Comparison of ENCODE assay signal across 11 cellular contexts in genomic region chr1:119779869-119780356, GRCh38. TPM values are rescaled to one million over a fixed set of nuclear protein-coding genes. Genes with fewer than 3 reads are reported as not detected.
DNase-seq lines count a peak whose midpoint lies in the region; ATAC-seq and TF ChIP-seq lines count a peak whose summit lies in the region.
"Had no signal": no experiment of that assay in that cellular context is flagged by ENCODE, and none has a peak within 500 bp of the region (broad histone marks: within the 10 kb centered on the region; RNA-seq: fewer than 3 reads in every experiment).

No MANE protein-coding gene starts in this region.

- no peaks in the 10 kb centered on the region for H3K9me3 Mint-ChIP-seq in naive thymus-derived CD4-positive, alpha-beta T cell

- no peak overlapping the region for H3K4me3 ChIP-seq in upper lobe of left lung
- no peak overlapping the region for H3K4me3 ChIP-seq in naive thymus-derived CD4-positive, alpha-beta T cell (ENCODE audit: low read length)

- H3K4me3 Mint-ChIP-seq in naive thymus-derived CD4-positive, alpha-beta T cell: no peak overlapping the region

- H3K36me3 Mint-ChIP-seq in naive thymus-derived CD4-positive, alpha-beta T cell: no peaks in the 10 kb centered on the region

- H3K27me3 ChIP-seq in upper lobe of left lung: no peaks in the 10 kb centered on the region
- no peaks in the 10 kb centered on the region for H3K27me3 ChIP-seq in naive thymus-derived CD4-positive, alpha-beta T cell (ENCODE audit: control insufficient read depth in 2 of 2, insufficient read depth in 2 of 2, low read length in 2 of 2)

- 17 to 38% methylated on average over 5 of the region's 5 CpGs for WGBS in upper lobe of left lung, 2 donors

- TF ChIP-seq CTCF in upper lobe of left lung (IDR thresholded peaks at IDR 0.05): no peak

- peak overlapping the region in 2 of 4 donors; percentile 33 to 40 for H3K27ac ChIP-seq in upper lobe of left lung
- H3K27ac ChIP-seq in naive thymus-derived CD4-positive, alpha-beta T cell (ENCODE audit: low read depth, low read length): no peak overlapping the region
- H3K27ac ChIP-seq: RWPE1 had no signal

- peak overlapping the region in 1 of 9 donors; percentile 55 for H3K27ac Mint-ChIP-seq in naive thymus-derived CD4-positive, alpha-beta T cell

- DNase-seq in NCI-H1092 treated with DMSO at 0.1 percent for 48 hours (lab: John Stamatoyannopoulos, UW) (peak; percentile 5), NCI-H1092 (lab: John Stamatoyannopoulos, UW) (no peak), left lobe of liver (ENCODE audit: low spot score) (peak; percentile 94), upper lobe of left lung (peak in 1 of 2 donors; percentile 55)
- DNase-seq in naive thymus-derived CD4-positive, alpha-beta T cell: no peak
- DNase-seq: stimulated activated CD4-positive, alpha-beta T cell treated with anti-CD3 and anti-CD28 coated beads, Interleukin-2, amount 100 ng/mL, for 24 hours had no signal

- H3K9me3 ChIP-seq in upper lobe of left lung: no peaks in the 10 kb centered on the region
- H3K9me3 ChIP-seq in naive thymus-derived CD4-positive, alpha-beta T cell (ENCODE audit: control insufficient read depth in 2 of 3, low read length in 3 of 3): no peaks in the 10 kb centered on the region

- TF ChIP-seq POLR2A in upper lobe of left lung (IDR thresholded peaks at IDR 0.05): no peak

- intact Hi-C loops in naive thymus-derived CD4-positive, alpha-beta T cell (cut with micrococcal nuclease): no loop called here

- ATAC-seq in SK-N-SH treated with all-trans-retinoic acid at 6 μM for 48 hours (peak; percentile 83), left lobe of liver (peak; percentile 75), upper lobe of left lung (ENCODE audit: low FRiP score in 2 of 2) (peak; percentile 69 to 90), HG03045 (IDR thresholded peaks at IDR 0.05; ENCODE audit: unreplicated experiment) (no peak), HG02884 (IDR thresholded peaks at IDR 0.05; ENCODE audit: unreplicated experiment) (no peak)
- no peak for ATAC-seq in naive thymus-derived CD4-positive, alpha-beta T cell

- H3K4me1 Mint-ChIP-seq in naive thymus-derived CD4-positive, alpha-beta T cell: peaks cover 0 to 15% (median 0%) of the 10 kb centered on the region in 7 donors

- H3K36me3 ChIP-seq in upper lobe of left lung: no peaks in the 10 kb centered on the region
- H3K36me3 ChIP-seq in naive thymus-derived CD4-positive, alpha-beta T cell (ENCODE audit: control insufficient read depth in 2 of 3, insufficient read depth in 3 of 3, low read length in 3 of 3): no peaks in the 10 kb centered on the region

- TF ChIP-seq EP300 in upper lobe of left lung (IDR thresholded peaks at IDR 0.05): peak in 2 of 4 donors; percentile 45 to 88

- H3K4me1 ChIP-seq in upper lobe of left lung: peaks cover 9 to 30% (median 20%) of the 10 kb centered on the region in 4 donors
- H3K4me1 ChIP-seq in naive thymus-derived CD4-positive, alpha-beta T cell (ENCODE audit: control insufficient read depth in 2 of 2, insufficient read depth in 2 of 2, low read length in 2 of 2): no peaks in the 10 kb centered on the region

- H3K27me3 Mint-ChIP-seq in naive thymus-derived CD4-positive, alpha-beta T cell: peaks cover 0 to 58% (median 12%) of the 10 kb centered on the region in 5 donors

- POLR2A ChIA-PET in naive thymus-derived CD4-positive, alpha-beta T cell (lab: Charles Lee): no interaction called here

- CTCF ChIA-PET in naive thymus-derived CD4-positive, alpha-beta T cell (lab: Charles Lee): no interaction called here

TF ChIP-seq in SK-N-SH treated with all-trans-retinoic acid at 6 μM for 48 hours, 23 proteins besides CTCF, POLR2A, EP300 and RAD21:
- no peak for TF ChIP-seq TSHZ2 (CRISPR knock-in tag; IDR thresholded peaks at IDR 0.05)
- TF ChIP-seq, protein P1, sequence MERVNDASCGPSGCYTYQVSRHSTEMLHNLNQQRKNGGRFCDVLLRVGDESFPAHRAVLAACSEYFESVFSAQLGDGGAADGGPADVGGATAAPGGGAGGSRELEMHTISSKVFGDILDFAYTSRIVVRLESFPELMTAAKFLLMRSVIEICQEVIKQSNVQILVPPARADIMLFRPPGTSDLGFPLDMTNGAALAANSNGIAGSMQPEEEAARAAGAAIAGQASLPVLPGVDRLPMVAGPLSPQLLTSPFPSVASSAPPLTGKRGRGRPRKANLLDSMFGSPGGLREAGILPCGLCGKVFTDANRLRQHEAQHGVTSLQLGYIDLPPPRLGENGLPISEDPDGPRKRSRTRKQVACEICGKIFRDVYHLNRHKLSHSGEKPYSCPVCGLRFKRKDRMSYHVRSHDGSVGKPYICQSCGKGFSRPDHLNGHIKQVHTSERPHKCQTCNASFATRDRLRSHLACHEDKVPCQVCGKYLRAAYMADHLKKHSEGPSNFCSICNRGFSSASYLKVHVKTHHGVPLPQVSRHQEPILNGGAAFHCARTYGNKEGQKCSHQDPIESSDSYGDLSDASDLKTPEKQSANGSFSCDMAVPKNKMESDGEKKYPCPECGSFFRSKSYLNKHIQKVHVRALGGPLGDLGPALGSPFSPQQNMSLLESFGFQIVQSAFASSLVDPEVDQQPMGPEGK (CRISPR knock-in tag; IDR thresholded peaks at IDR 0.05; ENCODE audit: borderline replicate concordance): no peak
- no peak for TF ChIP-seq ZNF8 (CRISPR knock-in tag; IDR thresholded peaks at IDR 0.05)
- TF ChIP-seq, protein P2, sequence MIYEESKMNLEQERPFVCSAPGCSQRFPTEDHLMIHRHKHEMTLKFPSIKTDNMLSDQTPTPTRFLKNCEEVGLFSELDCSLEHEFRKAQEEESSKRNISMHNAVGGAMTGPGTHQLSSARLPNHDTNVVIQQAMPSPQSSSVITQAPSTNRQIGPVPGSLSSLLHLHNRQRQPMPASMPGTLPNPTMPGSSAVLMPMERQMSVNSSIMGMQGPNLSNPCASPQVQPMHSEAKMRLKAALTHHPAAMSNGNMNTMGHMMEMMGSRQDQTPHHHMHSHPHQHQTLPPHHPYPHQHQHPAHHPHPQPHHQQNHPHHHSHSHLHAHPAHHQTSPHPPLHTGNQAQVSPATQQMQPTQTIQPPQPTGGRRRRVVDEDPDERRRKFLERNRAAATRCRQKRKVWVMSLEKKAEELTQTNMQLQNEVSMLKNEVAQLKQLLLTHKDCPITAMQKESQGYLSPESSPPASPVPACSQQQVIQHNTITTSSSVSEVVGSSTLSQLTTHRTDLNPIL (CRISPR knock-in tag; IDR thresholded peaks at IDR 0.05; ENCODE audit: low read depth): no peak
- TF ChIP-seq ISL1 (CRISPR knock-in tag; IDR thresholded peaks at IDR 0.05): no peak
- no peak for TF ChIP-seq ZC3H10 (CRISPR knock-in tag; IDR thresholded peaks at IDR 0.05)
- no peak for TF ChIP-seq BACH2 (CRISPR knock-in tag; IDR thresholded peaks at IDR 0.05; ENCODE audit: borderline replicate concordance)
- no peak for TF ChIP-seq SNAI2 (CRISPR knock-in tag; IDR thresholded peaks at IDR 0.05)
- TF ChIP-seq POU6F1 (CRISPR knock-in tag; IDR thresholded peaks at IDR 0.05; ENCODE audit: borderline replicate concordance, low read depth): no peak
- TF ChIP-seq ZNF565 (CRISPR knock-in tag; conservative IDR thresholded peaks at IDR 0.05; ENCODE audit: low read depth): no peak
- no peak for TF ChIP-seq OSR1 (CRISPR knock-in tag; IDR thresholded peaks at IDR 0.05)
- no peak for TF ChIP-seq TCF4 (CRISPR knock-in tag; IDR thresholded peaks at IDR 0.05; ENCODE audit: borderline replicate concordance)
TF ChIP-seq in SK-N-SH treated with all-trans-retinoic acid at 6 μM for 48 hours: peak in this region for 0.

RNA-seq across cellular contexts. Expression of gene HMGCS2, which starts 11.2 kb away (rescaled TPM):
- total RNA-seq in left lobe of liver: 867 TPM
- total RNA-seq in upper lobe of left lung: 1 to 10 TPM in 3 of 6 donors, under 1 TPM in 2, not detected in 1; 0.31 to 5.9 (median 1.2) TPM
- total RNA-seq in naive thymus-derived CD4-positive, alpha-beta T cell: not detected
- not detected for polyA plus RNA-seq in naive thymus-derived CD4-positive, alpha-beta T cell
- total RNA-seq: A172 had no signal

RNA-seq across cellular contexts. Expression of gene REG4, which starts 31.3 kb away (rescaled TPM):
- total RNA-seq in left lobe of liver (not detected), upper lobe of left lung (not detected)
- total RNA-seq in naive thymus-derived CD4-positive, alpha-beta T cell: 1 to 10 TPM in 3 of 5 experiments, under 1 TPM in 1, not detected in 1; 0.37 to 4.9 (median 3.5) TPM
- 1 to 10 TPM; 4.5 to 9.8 TPM for polyA plus RNA-seq in naive thymus-derived CD4-positive, alpha-beta T cell
- total RNA-seq: A172 had no signal

Comparison
In these comparisons a context has a peak if more than half of its experiments do, and no peak if none do; other contexts are left out.
1. DNase-seq: peak in NCI-H1092 treated with DMSO at 0.1 percent for 48 hours (single experiment) and left lobe of liver (single experiment); none in NCI-H1092 (single experiment) and naive thymus-derived CD4-positive, alpha-beta T cell (0 of 9).
2. ATAC-seq: peak in SK-N-SH treated with all-trans-retinoic acid at 6 μM for 48 hours (single experiment), left lobe of liver (single experiment) and upper lobe of left lung (2 of 2); none in HG03045 (single experiment), naive thymus-derived CD4-positive, alpha-beta T cell (single experiment) and HG02884 (single experiment).
3. RNA of gene HMGCS2, which starts 11.2 kb away (total RNA-seq): 867 TPM in left lobe of liver (single experiment); 0.31 to 5.9 TPM in upper lobe of left lung and not detected in naive thymus-derived CD4-positive, alpha-beta T cell; every median in the first group is over 100 times any median in the second.